Comparison of ENCODE assay signal across 7 cellular contexts in genomic region chr1:32701951-32702598, GRCh38. TPM values are rescaled to one million over a fixed set of nuclear protein-coding genes. Genes with fewer than 3 reads are reported as not detected.
DNase-seq lines count a peak whose midpoint lies in the region; FAIRE-seq and TF ChIP-seq lines count a peak whose summit lies in the region.

No MANE protein-coding gene starts in this region.

- peak overlapping the region; percentile 44; the same call in 1 of the 2 replicates for H3K27ac ChIP-seq in VCaP
- H3K27ac ChIP-seq in cardiac muscle cell, result peak overlapping the region; percentile 8
- H3K27ac ChIP-seq in prostate gland, result peak overlapping the region; percentile 75 to 78

- no peaks in the 10 kb centered on the region for H3K36me3 ChIP-seq in cardiac muscle cell
- H3K36me3 ChIP-seq in prostate gland, result no peaks in the 10 kb centered on the region

- WGBS in prostate gland, result 10% methylated on average over 26 of the region's 27 CpGs

- H3K4me3 ChIP-seq in cardiac muscle cell, result peak overlapping the region; percentile 48
- peak overlapping the region; percentile 49 to 55 for H3K4me3 ChIP-seq in prostate gland

- H3K4me1 ChIP-seq in cardiac muscle cell (ENCODE audit: low read depth) (peaks cover 10% of the 10 kb centered on the region), prostate gland (replicated peaks) (peaks cover 12% of the 10 kb centered on the region)

- FAIRE-seq in HTR-8/SVneo (lab: Jason Lieb, UNC), result no peak

- peaks cover 7% of the 10 kb centered on the region for H3K27me3 ChIP-seq in cardiac muscle cell
- H3K27me3 ChIP-seq in prostate gland (replicated peaks; ENCODE audit: insufficient read depth), result no peaks in the 10 kb centered on the region

- DNase-seq in HTR-8/SVneo (ENCODE audit: insufficient read length, low spot score) (peak; percentile 37), cardiac muscle cell (ENCODE audit: low read depth in 1 of 2, low spot score in 1 of 2) (peak; percentile 27 to 40), prostate gland (ENCODE audit: low spot score) (no peak), islet precursor cell (no peak), T1000 (lab: John Stamatoyannopoulos, UW) (no peak), HPDE6-E6E7 (ENCODE audit: extremely low spot score) (no peak)

- H3K9me3 ChIP-seq in cardiac muscle cell (ENCODE audit: low read depth), result no peaks in the 10 kb centered on the region
- no peaks in the 10 kb centered on the region for H3K9me3 ChIP-seq in prostate gland

- no peak for TF ChIP-seq POLR2A in prostate gland (IDR thresholded peaks at IDR 0.05)

- TF ChIP-seq CTCF in VCaP (conservative IDR thresholded peaks at IDR 0.05), result no peak
- TF ChIP-seq CTCF in cardiac muscle cell (IDR thresholded peaks at IDR 0.05; ENCODE audit: low read depth, low read length), result no peak
- no peak for TF ChIP-seq CTCF in prostate gland (IDR thresholded peaks at IDR 0.05)

- intact Hi-C loops in prostate gland (cut with DNase I), result loop anchor here (2.0 kb wide), 1 partner anchor 51 kb away; the partner anchor contains the start of genes RBBP4 and ZBTB8OS

RNA-seq across cellular contexts. Expression of gene SYNC, which starts 0.5 kb away (rescaled TPM):
- total RNA-seq in cardiac muscle cell (2.5 and 4.5 TPM in 2 replicates), prostate gland (10 to 100 TPM in 1 of 2 donors, 1 to 10 TPM in 1; 7.9 to 18.2 TPM)
- polyA plus RNA-seq in cardiac muscle cell, result 1.2 and 1.6 TPM in 2 replicates

RNA-seq across cellular contexts. Expression of gene RBBP4, which starts 51.1 kb away (rescaled TPM):
- total RNA-seq in cardiac muscle cell (275 and 279 TPM in 2 replicates), prostate gland (100 to 1,000 TPM; 122 to 183 TPM)
- polyA plus RNA-seq in cardiac muscle cell, result 336 and 405 TPM in 2 replicates

RNA-seq across cellular contexts. Expression of gene ZBTB8OS, which starts 51.7 kb away (rescaled TPM):
- total RNA-seq in cardiac muscle cell (31.7 and 37.1 TPM in 2 replicates), prostate gland (10 to 100 TPM; 32.7 to 38.7 TPM)
- 52.0 and 66.8 TPM in 2 replicates for polyA plus RNA-seq in cardiac muscle cell

Comparison
In these comparisons a context has a peak if more than half of its experiments do, and no peak if none do; other contexts are left out.
1. DNase-seq: peak in HTR-8/SVneo (single experiment) and cardiac muscle cell (2 of 2); none in prostate gland (single experiment), islet precursor cell (single experiment), T1000 (single experiment) and HPDE6-E6E7 (single experiment).
2. H3K27ac ChIP-seq: peak in every context shown above with its lines; median percentile 76 in prostate gland; 44 in VCaP; 8 in cardiac muscle cell.